Comparison of ENCODE assay signal across 1 cellular context in genomic region chr11:73350908-73351636, GRCh38.
A peak's percentile ranks its signal among the peaks of the same experiment; 100 is the strongest.
TF ChIP-seq lines count a peak whose summit lies in the region.

No MANE protein-coding gene starts in this region.

TF ChIP-seq in H1, 55 proteins besides CTCF, POLR2A, EP300 and RAD21:
- TF ChIP-seq CEBPB (IDR thresholded peaks at IDR 0.05; ENCODE audit: low read depth, low read length) (peak; percentile 90), KDM4A (IDR thresholded peaks at IDR 0.05; ENCODE audit: low read depth, low read length, severe bottlenecking) (no peak), CREB1 (IDR thresholded peaks at IDR 0.05) (peak; percentile 45; the same call in 1 of the 2 replicates)
